Comparison of ENCODE assay signal across 1 cellular context in the genomic region with DNA sequence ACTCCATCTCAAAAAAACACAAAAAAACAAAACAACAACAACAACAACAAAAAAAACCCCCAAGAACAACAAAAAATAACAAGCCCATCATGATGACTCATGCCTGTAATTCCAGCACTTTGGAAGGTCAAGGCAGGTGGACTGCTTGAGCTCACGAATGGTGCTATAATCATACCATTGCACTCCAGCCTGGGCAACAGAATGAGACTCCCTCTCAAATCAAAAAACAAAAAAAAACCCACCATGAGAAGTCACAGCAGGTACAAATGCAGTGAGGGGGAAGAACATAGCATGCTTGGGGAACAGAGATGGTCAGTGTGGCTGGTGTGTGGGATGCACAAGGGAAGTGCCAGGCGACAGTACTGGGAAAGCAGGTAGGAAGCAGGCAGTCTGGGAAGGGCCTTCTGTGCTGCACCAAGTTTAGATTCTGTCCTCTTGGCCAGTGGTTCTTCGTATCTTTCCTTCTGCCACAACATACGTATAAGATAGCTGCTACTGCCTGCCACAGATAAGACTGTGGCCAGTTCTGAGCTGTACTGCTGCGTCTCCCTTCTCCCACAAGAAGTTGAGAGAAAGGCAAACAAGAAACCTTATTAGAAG.
TF ChIP-seq lines count a peak whose summit lies in the region.

No MANE protein-coding gene starts in this region.

TF ChIP-seq in HepG2, 621 proteins besides CTCF, POLR2A, EP300 and RAD21:
- TF ChIP-seq, protein P1, sequence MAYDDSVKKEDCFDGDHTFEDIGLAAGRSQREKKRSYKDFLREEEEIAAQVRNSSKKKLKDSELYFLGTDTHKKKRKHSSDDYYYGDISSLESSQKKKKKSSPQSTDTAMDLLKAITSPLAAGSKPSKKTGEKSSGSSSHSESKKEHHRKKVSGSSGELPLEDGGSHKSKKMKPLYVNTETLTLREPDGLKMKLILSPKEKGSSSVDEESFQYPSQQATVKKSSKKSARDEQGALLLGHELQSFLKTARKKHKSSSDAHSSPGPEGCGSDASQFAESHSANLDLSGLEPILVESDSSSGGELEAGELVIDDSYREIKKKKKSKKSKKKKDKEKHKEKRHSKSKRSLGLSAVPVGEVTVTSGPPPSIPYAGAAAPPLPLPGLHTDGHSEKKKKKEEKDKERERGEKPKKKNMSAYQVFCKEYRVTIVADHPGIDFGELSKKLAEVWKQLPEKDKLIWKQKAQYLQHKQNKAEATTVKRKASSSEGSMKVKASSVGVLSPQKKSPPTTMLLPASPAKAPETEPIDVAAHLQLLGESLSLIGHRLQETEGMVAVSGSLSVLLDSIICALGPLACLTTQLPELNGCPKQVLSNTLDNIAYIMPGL (CRISPR knock-in tag; IDR thresholded peaks at IDR 0.05; ENCODE audit: borderline replicate concordance in 1 of 2, low read depth in 1 of 2) = no peak
- peak; percentile 51; the same call in 1 of the 2 replicates for TF ChIP-seq FOXP1 (IDR thresholded peaks at IDR 0.05)
- no peak for TF ChIP-seq FOXP1 (CRISPR knock-in tag; IDR thresholded peaks at IDR 0.05)
- no peak for TF ChIP-seq SNAI1 (CRISPR knock-in tag; IDR thresholded peaks at IDR 0.05; ENCODE audit: borderline replicate concordance)
